22 cellular contexts compared by ENCODE assay signal in genomic region chr13:31168166-31168565, GRCh38. TPM values are rescaled to one million over a fixed set of nuclear protein-coding genes. Genes with fewer than 3 reads are reported as not detected.
DNase-seq lines count a peak whose midpoint lies in the region; ATAC-seq and TF ChIP-seq lines count a peak whose summit lies in the region.
"Had no signal": no experiment of that assay in that cellular context is flagged by ENCODE, and none has a peak within 500 bp of the region (broad histone marks: within the 10 kb centered on the region; RNA-seq: fewer than 3 reads in every experiment).

No MANE protein-coding gene starts in this region.

- DNase-seq in GM13976 (ENCODE audit: low spot score), result peak; percentile 29
- no peak for DNase-seq in T-helper 2 cell
- DNase-seq in Right ventricle myocardium superior, result no peak
- no peak for DNase-seq in NCI-H446 treated with DMSO at 0.1 percent for 48 hours (lab: John Stamatoyannopoulos, UW)
- DNase-seq in NOMO-1 treated with dmso at 0.1 percent for 144 hours (lab: John Stamatoyannopoulos, UW; ENCODE audit: unreplicated experiment), result no peak
- DNase-seq: activated naive CD4-positive, alpha-beta T cell treated with anti-CD3 and anti-CD28 coated beads, Interleukin-2, amount 10 ng/mL, durations not matched to agents 7 days and 5 days; brain microvascular endothelial cell; dorsolateral prefrontal cortex; IMR-90; kidney glomerular epithelial cell; midbrain; NCI-H2081; NCI-H774; occipital lobe; RPMI8226; stimulated activated CD4-positive, alpha-beta T cell treated with anti-CD3 and anti-CD28 coated beads, Interleukin-4, amount 100 ng/mL, for 1 hour; T-helper 17 cell; thyroid gland had no signal

- in situ Hi-C loops in GM13976 (cut with MboI; ENCODE audit: low sequenced_read_pairs, unreplicated experiment), result no loop called here

- TF ChIP-seq CTCF in GM13976 (IDR thresholded peaks at IDR 0.05; ENCODE audit: borderline replicate concordance, control extremely low read depth, extremely low read depth, insufficient read depth, missing control alignments), result no peak

- ATAC-seq in GM19351 (IDR thresholded peaks at IDR 0.05; ENCODE audit: unreplicated experiment) (peak; percentile 72), HG02623 (IDR thresholded peaks at IDR 0.05; ENCODE audit: unreplicated experiment) (peak; percentile 61), HG03280 (IDR thresholded peaks at IDR 0.05; ENCODE audit: unreplicated experiment) (peak; percentile 46), Right ventricle myocardium superior (ENCODE audit: poor library complexity) (no peak)
- ATAC-seq: activated CD4-positive, CD25-positive, alpha-beta regulatory T cell treated with anti-CD3 and anti-CD28 coated beads, Interleukin-2, amount 50 U/mL, for 24 hours; T-helper 17 cell had no signal

- intact Hi-C loops in Right ventricle myocardium superior (cut with DNase I), result no loop called here

RNA-seq across cellular contexts. Expression of gene HSPH1, which starts 6.5 kb away (rescaled TPM):
- 76.1 TPM for total RNA-seq in Right ventricle myocardium superior

RNA-seq across cellular contexts. Expression of gene B3GLCT, which starts 31.6 kb away (rescaled TPM):
- 14.6 TPM for total RNA-seq in Right ventricle myocardium superior
